20 cellular contexts compared by ENCODE assay signal in genomic region chr10:18561861-18562551, GRCh38.
"Had no signal": no experiment of that assay in that cellular context is flagged by ENCODE, and none has a peak within 500 bp of the region (broad histone marks: within the 10 kb centered on the region; RNA-seq: fewer than 3 reads in every experiment).

No MANE protein-coding gene starts in this region.

- H3K9me3 Mint-ChIP-seq: mesothelial cell of epicardium; natural killer cell; neural crest cell; stimulated activated effector memory CD8-positive, alpha-beta T cell treated with anti-CD3 and anti-CD28 coated beads, Interleukin-12 subunit alpha, Interleukin-12 subunit beta, amount 100 ng/mL, for 72 hours; stimulated activated naive CD8-positive, alpha-beta T cell treated with anti-CD3 and anti-CD28 coated beads, Interleukin-15, Interleukin-2, amounts not matched to agents 100 ng/mL and 50 ng/mL, for 24 hours had no signal

- H3K27me3 ChIP-seq: colonic mucosa, esophagus squamous epithelium, ovary, right atrium auricular region, testis, tibial nerve, upper lobe of right lung, vagina had no signal

- H3K36me3 ChIP-seq: colonic mucosa, ovary, upper lobe of right lung had no signal

- H3K4me1 ChIP-seq: colonic mucosa, esophagus squamous epithelium, right atrium auricular region, testis, tibial nerve, upper lobe of right lung, vagina had no signal

- DNase-seq: colonic mucosa; dermis blood vessel endothelial cell; esophagus squamous epithelium; foreskin fibroblast; head of caudate nucleus; hippocampal formation; natural killer cell; nucleus accumbens; ovary; stimulated activated CD4-positive, alpha-beta T cell treated with anti-CD3 and anti-CD28 coated beads, Interleukin-2, amount 100 ng/mL, for 48 hours; testis; upper lobe of right lung had no signal

- H3K9me3 ChIP-seq: colonic mucosa, ovary, right atrium auricular region, testis, upper lobe of right lung, vagina had no signal

- H3K4me1 Mint-ChIP-seq: mesothelial cell of epicardium; natural killer cell; neural crest cell; stimulated activated effector memory CD8-positive, alpha-beta T cell treated with anti-CD3 and anti-CD28 coated beads, Interleukin-12 subunit alpha, Interleukin-12 subunit beta, amount 100 ng/mL, for 72 hours had no signal

- H3K4me2 ChIP-seq: smooth muscle cell had no signal

- H3K27me3 Mint-ChIP-seq: stimulated activated naive CD8-positive, alpha-beta T cell treated with anti-CD3 and anti-CD28 coated beads, Interleukin-15, Interleukin-2, amounts not matched to agents 100 ng/mL and 50 ng/mL, for 24 hours had no signal

- H3K36me3 Mint-ChIP-seq: mesothelial cell of epicardium; natural killer cell; stimulated activated effector memory CD8-positive, alpha-beta T cell treated with anti-CD3 and anti-CD28 coated beads, Interleukin-12 subunit alpha, Interleukin-12 subunit beta, amount 100 ng/mL, for 72 hours had no signal

- ATAC-seq: natural killer cell; stimulated activated effector memory CD8-positive, alpha-beta T cell treated with anti-CD3 and anti-CD28 coated beads, Interleukin-12 subunit alpha, Interleukin-12 subunit beta, amount 100 ng/mL, for 72 hours; upper lobe of right lung had no signal

- H3K4me3 ChIP-seq: colonic mucosa, esophagus squamous epithelium, ovary, right atrium auricular region, smooth muscle cell, testis, tibial nerve, upper lobe of right lung, vagina had no signal

- H3K27ac Mint-ChIP-seq: mesothelial cell of epicardium; natural killer cell; stimulated activated effector memory CD8-positive, alpha-beta T cell treated with anti-CD3 and anti-CD28 coated beads, Interleukin-12 subunit alpha, Interleukin-12 subunit beta, amount 100 ng/mL, for 72 hours; stimulated activated naive CD8-positive, alpha-beta T cell treated with anti-CD3 and anti-CD28 coated beads, Interleukin-15, Interleukin-2, amounts not matched to agents 100 ng/mL and 50 ng/mL, for 24 hours had no signal

- H3K27ac ChIP-seq: colonic mucosa, esophagus squamous epithelium, ovary, right atrium auricular region, testis, tibial nerve, upper lobe of right lung, vagina had no signal

- H3K4me3 Mint-ChIP-seq: mesothelial cell of epicardium; natural killer cell; neural crest cell; stimulated activated effector memory CD8-positive, alpha-beta T cell treated with anti-CD3 and anti-CD28 coated beads, Interleukin-12 subunit alpha, Interleukin-12 subunit beta, amount 100 ng/mL, for 72 hours; stimulated activated naive CD8-positive, alpha-beta T cell treated with anti-CD3 and anti-CD28 coated beads, Interleukin-15, Interleukin-2, amounts not matched to agents 100 ng/mL and 50 ng/mL, for 24 hours had no signal
